ENCODE assay signal across 26 cellular contexts in the genomic region with DNA sequence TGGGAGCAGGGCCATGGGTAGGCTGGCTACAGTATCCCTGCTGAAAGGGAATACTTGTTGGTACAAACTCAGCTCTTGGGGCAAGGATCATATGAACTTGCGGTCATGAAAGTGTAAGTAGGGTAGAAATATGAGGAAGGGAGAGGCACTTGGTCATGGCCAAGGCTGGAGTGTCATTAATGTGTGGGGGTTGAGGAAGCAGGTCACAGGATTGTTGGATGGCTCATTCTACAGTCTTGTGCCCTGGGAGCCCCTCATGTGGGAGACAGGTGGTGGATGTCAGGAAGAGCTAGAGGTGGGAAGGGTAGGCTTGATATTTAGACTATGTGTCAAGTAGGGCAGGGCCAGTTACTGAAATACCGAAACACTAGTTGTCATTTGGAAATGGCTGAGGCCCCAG.
"Had no signal": no experiment of that assay in that cellular context is flagged by ENCODE, and none has a peak within 500 bp of the region (broad histone marks: within the 10 kb centered on the region; RNA-seq: fewer than 3 reads in every experiment).

No MANE protein-coding gene starts in this region.

- ATAC-seq: activated CD4-positive, alpha-beta T cell treated with anti-CD3 and anti-CD28 coated beads for 36 hours; activated CD8-positive, alpha-beta T cell treated with anti-CD3 and anti-CD28 coated beads for 36 hours; activated T-cell treated with anti-CD3 and anti-CD28 coated beads, Interleukin-2, amount 50 U/mL, for 4 hours; activated T-helper 17 cell treated with anti-CD3 and anti-CD28 coated beads, Interleukin-2, amount 50 U/mL, for 72 hours; esophagus mucosa had no signal

- H3K27me3 Mint-ChIP-seq: activated CD4-positive, alpha-beta T cell treated with anti-CD3 and anti-CD28 coated beads for 36 hours had no signal

- H3K4me1 Mint-ChIP-seq: activated T-helper 17 cell treated with anti-CD3 and anti-CD28 coated beads, Interleukin-2, amount 50 U/mL, for 72 hours had no signal

- H3K27me3 ChIP-seq: brain microvascular endothelial cell, dorsolateral prefrontal cortex had no signal

- H3K4me3 ChIP-seq: coronary artery, dorsolateral prefrontal cortex had no signal

- H3K36me3 Mint-ChIP-seq: activated naive CD8-positive, alpha-beta T cell had no signal

- H3K4me3 Mint-ChIP-seq: activated CD4-positive, alpha-beta T cell treated with anti-CD3 and anti-CD28 coated beads for 36 hours; activated CD4-positive, alpha-beta T cell treated with anti-CD3 and anti-CD28 coated beads, Interleukin-2, amount 10 ng/mL, durations not matched to agents 7 days and 5 days; activated CD8-positive, alpha-beta T cell treated with anti-CD3 and anti-CD28 coated beads for 36 hours; activated naive CD8-positive, alpha-beta T cell; activated T-cell treated with anti-CD3 and anti-CD28 coated beads, Interleukin-2, amount 50 U/mL, for 4 hours; activated T-helper 17 cell treated with anti-CD3 and anti-CD28 coated beads, Interleukin-2, amount 50 U/mL, for 72 hours; central memory CD8-positive, alpha-beta T cell; dendritic cell treated with granulocyte-macrophage colony-stimulating factor and Interleukin-4, amounts not matched to agents 40 ng/mL and 50 ng/mL, for 4 days; endodermal cell had no signal

- H3K27ac ChIP-seq: brain microvascular endothelial cell had no signal

- DNase-seq: activated CD4-positive, alpha-beta T cell treated with anti-CD3 and anti-CD28 coated beads for 36 hours; activated CD4-positive, alpha-beta T cell treated with anti-CD3 and anti-CD28 coated beads, Interleukin-2, amount 10 ng/mL, durations not matched to agents 7 days and 5 days; activated CD4-positive, alpha-beta T cell treated with anti-CD3 and anti-CD28 coated beads, Interleukin-2, amount 50 U/mL, for 48 hours; activated CD4-positive, CD25-positive, alpha-beta regulatory T cell; activated CD4-positive, CD25-positive, alpha-beta regulatory T cell treated with anti-CD3 and anti-CD28 coated beads, Interleukin-2, amount 50 U/mL, for 72 hours; activated CD8-positive, alpha-beta memory T cell treated with anti-CD3 and anti-CD28 coated beads for 24 hours; activated CD8-positive, alpha-beta T cell treated with anti-CD3 and anti-CD28 coated beads for 36 hours; activated effector memory CD4-positive, alpha-beta T cell treated with Interleukin-2 at 50 U/mL for 16 hours; activated gamma-delta T cell treated with Interleukin-2 at 50 U/mL for 16 hours; activated naive CD4-positive, alpha-beta T cell treated with anti-CD3 and anti-CD28 coated beads, Interleukin-2, amount 50 U/mL, for 16 hours; activated naive CD4-positive, alpha-beta T cell treated with Interleukin-2 at 50 U/mL for 16 hours; activated T-cell treated with anti-CD3 and anti-CD28 coated beads, Interleukin-2, amount 50 U/mL, for 4 hours; amniotic stem cell; brain microvascular endothelial cell; effector memory CD4-positive, alpha-beta T cell; endodermal cell; foreskin fibroblast; T-helper 1 cell; T-helper 2 cell had no signal

- H3K36me3 ChIP-seq: brain microvascular endothelial cell had no signal

- H3K27ac Mint-ChIP-seq: activated CD4-positive, alpha-beta T cell treated with anti-CD3 and anti-CD28 coated beads for 36 hours; activated CD4-positive, alpha-beta T cell treated with anti-CD3 and anti-CD28 coated beads, Interleukin-2, amount 10 ng/mL, durations not matched to agents 7 days and 5 days; activated CD8-positive, alpha-beta T cell treated with anti-CD3 and anti-CD28 coated beads for 36 hours; activated naive CD8-positive, alpha-beta T cell; activated T-helper 17 cell treated with anti-CD3 and anti-CD28 coated beads, Interleukin-2, amount 50 U/mL, for 72 hours; dendritic cell treated with granulocyte-macrophage colony-stimulating factor and Interleukin-4, amounts not matched to agents 40 ng/mL and 50 ng/mL, for 4 days; endodermal cell had no signal
